8 cellular contexts compared by ENCODE assay signal in genomic region chr11:83521647-83522596, GRCh38.
A peak's percentile ranks its signal among the peaks of the same experiment; 100 is the strongest.
DNase-seq lines count a peak whose midpoint lies in the region; ATAC-seq and TF ChIP-seq lines count a peak whose summit lies in the region.
"Had no signal": no experiment of that assay in that cellular context is flagged by ENCODE, and none has a peak within 500 bp of the region (broad histone marks: within the 10 kb centered on the region; RNA-seq: fewer than 3 reads in every experiment).

No MANE protein-coding gene starts in this region.

- peak; percentile 15 for TF ChIP-seq RAD21 in neural cell (conservative IDR thresholded peaks at IDR 0.05)

- no peak overlapping the region for H2BK120ac ChIP-seq in trophoblast cell (ENCODE audit: insufficient read depth, low read length, poor library complexity)

- WGBS in trophoblast cell (ENCODE audit: extremely low coverage, insufficient coverage, insufficient read length), result no CpG with 5 or more reads among the region's 8 CpGs

- no peak overlapping the region for H3K18ac ChIP-seq in trophoblast cell (ENCODE audit: low read length)

- TF ChIP-seq CTCF in GM10266 (IDR thresholded peaks at IDR 0.05; ENCODE audit: control insufficient read depth, insufficient read depth, low read depth, missing control alignments) (peak; percentile 19), NB4 (IDR thresholded peaks at IDR 0.05; ENCODE audit: low read depth, low read length) (peak; percentile 25), WI38 (IDR thresholded peaks at IDR 0.05; ENCODE audit: low read depth, low read length) (peak; percentile 38), neural cell (IDR thresholded peaks at IDR 0.05; ENCODE audit: poor library complexity, severe bottlenecking) (no peak)

- H2AFZ ChIP-seq in neural cell (ENCODE audit: low read depth, low read length) (no peak overlapping the region), trophoblast cell (ENCODE audit: insufficient read depth, low read length, poor library complexity) (no peak overlapping the region)

- H4K20me1 ChIP-seq in neural cell (ENCODE audit: insufficient read depth), result no peaks in the 10 kb centered on the region

- H4K91ac ChIP-seq in trophoblast cell (ENCODE audit: low read depth, low read length), result no peak overlapping the region

- ATAC-seq in HG03354 (IDR thresholded peaks at IDR 0.05; ENCODE audit: poor library complexity, severe bottlenecking, unreplicated experiment), result no peak

- H3K9me3 ChIP-seq in neural cell (ENCODE audit: low read length), result no peaks in the 10 kb centered on the region
- peaks cover 4% of the 10 kb centered on the region for H3K9me3 ChIP-seq in trophoblast cell (ENCODE audit: insufficient read depth, low read depth, low read length)

- TF ChIP-seq POLR2A in NB4 (IDR thresholded peaks at IDR 0.05; ENCODE audit: extremely low read depth, insufficient read length), result no peak

- H2BK5ac ChIP-seq in trophoblast cell (ENCODE audit: low read depth, low read length, poor library complexity), result no peak overlapping the region

- no peak overlapping the region for H2AK5ac ChIP-seq in trophoblast cell (ENCODE audit: low read length)

- no peaks in the 10 kb centered on the region for H3K36me3 ChIP-seq in neural cell (ENCODE audit: insufficient read depth, low read length)
- H3K36me3 ChIP-seq in trophoblast cell (ENCODE audit: control insufficient read depth in 1 of 2, insufficient read depth in 2 of 2, low read length in 2 of 2), result no peaks in the 10 kb centered on the region

- H3K4ac ChIP-seq in trophoblast cell (ENCODE audit: low read depth, low read length), result no peak overlapping the region

- H3K79me2 ChIP-seq in neural cell (replicated peaks; ENCODE audit: insufficient read depth, low read length) (peaks cover 5% of the 10 kb centered on the region), trophoblast cell (ENCODE audit: control insufficient read depth, insufficient read depth, low read length, poor library complexity) (no peaks in the 10 kb centered on the region)

- H3K4me1 ChIP-seq in trophoblast cell (ENCODE audit: control insufficient read depth in 1 of 2, insufficient read depth in 2 of 2, low read length in 2 of 2), result no peaks in the 10 kb centered on the region

- H3K9ac ChIP-seq in neural cell (ENCODE audit: low read length), result no peak overlapping the region
- no peak overlapping the region for H3K9ac ChIP-seq in trophoblast cell (ENCODE audit: low read length)

- H3K4me2 ChIP-seq in neural cell (ENCODE audit: low read length) (no peak overlapping the region), trophoblast cell (ENCODE audit: low read length) (no peak overlapping the region)

- H3K79me1 ChIP-seq in trophoblast cell (ENCODE audit: low read length), result no peaks in the 10 kb centered on the region

- H3K27me3 ChIP-seq in neural cell (ENCODE audit: insufficient read depth, low read depth, low read length), result no peaks in the 10 kb centered on the region
- H3K27me3 ChIP-seq in trophoblast cell (ENCODE audit: insufficient read depth, low read length), result no peaks in the 10 kb centered on the region

- H3F3A ChIP-seq in neural cell (ENCODE audit: insufficient read depth, low read length, poor library complexity, severe bottlenecking), result no peaks in the 10 kb centered on the region

- H3K9me2 ChIP-seq in neural cell (ENCODE audit: insufficient read depth, low read length), result no peaks in the 10 kb centered on the region

- no peak overlapping the region for H4K8ac ChIP-seq in trophoblast cell (ENCODE audit: low read depth, low read length)

- no peak overlapping the region for H3K27ac ChIP-seq in neural cell (ENCODE audit: low read length)
- no peak overlapping the region for H3K27ac ChIP-seq in trophoblast cell (ENCODE audit: low read depth, low read length)

- H3K14ac ChIP-seq in trophoblast cell (ENCODE audit: low read length), result no peak overlapping the region

- DNase-seq in GM10266 (ENCODE audit: extremely low spot score), result no peak
- peak; percentile 47 for DNase-seq in NB4 (ENCODE audit: low read depth)
- DNase-seq in trophoblast cell, result no peak
- no peak for DNase-seq in dermis blood vessel endothelial cell
- DNase-seq: stimulated activated CD4-positive, alpha-beta T cell treated with anti-CD3 and anti-CD28 coated beads, Interleukin-2, amount 100 ng/mL, for 48 hours had no signal

- H4K12ac ChIP-seq in trophoblast cell (ENCODE audit: low read depth, low read length), result no peak overlapping the region

- H3K4me3 ChIP-seq in NB4 (ENCODE audit: low read depth, low read length), result no peak overlapping the region
- H3K4me3 ChIP-seq in WI38 (ENCODE audit: low read depth, low read length), result no peak overlapping the region
- no peak overlapping the region for H3K4me3 ChIP-seq in neural cell (ENCODE audit: low read length)
- no peak overlapping the region for H3K4me3 ChIP-seq in trophoblast cell (ENCODE audit: low read depth, low read length)

- no peak for TF ChIP-seq EP300 in neural cell (conservative IDR thresholded peaks at IDR 0.05; ENCODE audit: poor library complexity, severe bottlenecking)

- H2BK12ac ChIP-seq in trophoblast cell (ENCODE audit: low read length), result no peak overlapping the region

- H3K23ac ChIP-seq in trophoblast cell (ENCODE audit: low read length), result no peak overlapping the region

TF ChIP-seq in neural cell, 6 proteins besides CTCF, POLR2A, EP300 and RAD21:
- TF ChIP-seq EZH2 (IDR thresholded peaks at IDR 0.05; ENCODE audit: borderline replicate concordance, insufficient read depth, low read length, poor library complexity, severe bottlenecking) (no peak), POLR2AphosphoS5 (IDR thresholded peaks at IDR 0.05) (no peak), MXI1 (conservative IDR thresholded peaks at IDR 0.05; ENCODE audit: poor library complexity, severe bottlenecking) (no peak), SMC3 (conservative IDR thresholded peaks at IDR 0.05; ENCODE audit: poor library complexity) (no peak)
